Comparison of ENCODE assay signal across 8 cellular contexts in the genomic region with DNA sequence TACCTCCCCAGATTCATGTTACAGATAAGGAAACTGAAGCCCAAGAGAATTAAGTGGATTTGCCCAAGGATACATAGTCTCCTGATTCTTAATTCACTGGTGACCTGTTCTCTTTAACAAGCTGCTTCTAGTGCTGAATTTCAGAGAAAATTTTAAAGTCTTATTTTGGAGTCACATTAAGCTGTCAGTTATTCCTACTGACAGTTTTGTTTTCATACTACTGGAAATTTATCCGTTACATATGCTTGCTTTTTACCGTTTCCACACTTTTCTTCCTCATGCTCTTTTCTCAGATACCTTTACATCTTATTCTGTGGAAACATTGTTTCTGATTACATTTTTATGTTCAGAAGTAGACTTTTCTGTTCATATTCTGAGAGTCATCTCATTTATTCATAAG. TPM values are rescaled to one million over a fixed set of nuclear protein-coding genes. Genes with fewer than 3 reads are reported as not detected.
A peak's percentile ranks its signal among the peaks of the same experiment; 100 is the strongest.
DNase-seq lines count a peak whose midpoint lies in the region; ATAC-seq and TF ChIP-seq lines count a peak whose summit lies in the region.

No MANE protein-coding gene starts in this region.

- H3K27me3 ChIP-seq in BE2C, result no peaks in the 10 kb centered on the region

- peaks cover 5% of the 10 kb centered on the region for H3K4me1 ChIP-seq in BE2C

- no peaks in the 10 kb centered on the region; the same call in 1 of the 2 replicates for H3K36me3 ChIP-seq in BE2C

- H3K4me1 Mint-ChIP-seq in chondrocyte (ENCODE audit: low read depth), result peaks cover 43% of the 10 kb centered on the region
- H3K4me1 Mint-ChIP-seq in natural killer cell, result peaks cover 40 to 50% of the 10 kb centered on the region in 2 donors

- DNase-seq in BE2C (no peak), chondrocyte (ENCODE audit: low spot score) (no peak), natural killer cell (no peak), NCI-H2171 treated with DMSO at 0.1 percent for 48 hours (lab: John Stamatoyannopoulos, UW) (no peak), GM13977 (ENCODE audit: low spot score) (no peak), NCI-H524 (lab: John Stamatoyannopoulos, UW) (no peak)
- DNase-seq in Jurkat, Clone E6-1 (ENCODE audit: low read depth, low spot score), result no peak

- in situ Hi-C loops in GM13977 (cut with MboI; ENCODE audit: low pct_unique_long_range_greater_than_20kb, low sequenced_read_pairs, unreplicated experiment), result no loop called here

- TF ChIP-seq CTCF in BE2C (IDR thresholded peaks at IDR 0.05; ENCODE audit: low read depth, low read length) (no peak), chondrocyte (IDR thresholded peaks at IDR 0.05) (no peak), natural killer cell (IDR thresholded peaks at IDR 0.05) (no peak), GM13977 (IDR thresholded peaks at IDR 0.05; ENCODE audit: extremely low read depth, insufficient read depth, missing control alignments) (no peak)

- intact Hi-C loops in natural killer cell (cut with micrococcal nuclease), result loop anchor here (2.0 to 5.0 kb wide), 2 partner anchors 80 to 188 kb away; a partner anchor contains a TSS

- H3K36me3 Mint-ChIP-seq in chondrocyte (ENCODE audit: low read depth), result peaks cover 4% of the 10 kb centered on the region
- no peaks in the 10 kb centered on the region for H3K36me3 Mint-ChIP-seq in natural killer cell

- peak overlapping the region; percentile 89 for H3K4me3 Mint-ChIP-seq in chondrocyte (ENCODE audit: unreplicated experiment)
- peak overlapping the region; percentile 92 for H3K4me3 Mint-ChIP-seq in natural killer cell

- ATAC-seq in natural killer cell (no peak), GM18517 (IDR thresholded peaks at IDR 0.05; ENCODE audit: unreplicated experiment) (no peak)

- H3K27me3 Mint-ChIP-seq in chondrocyte (ENCODE audit: low read depth) (no peaks in the 10 kb centered on the region), natural killer cell (ENCODE audit: low read depth in 2 of 2) (no peaks in the 10 kb centered on the region)

- no peaks in the 10 kb centered on the region for H3K9me3 ChIP-seq in BE2C

- peak overlapping the region; percentile 99 for H3K4me3 ChIP-seq in BE2C (ENCODE audit: low read depth, low read length)
- H3K4me3 ChIP-seq in Jurkat, Clone E6-1 (ENCODE audit: low read length), result peak overlapping the region; percentile 90

- H3K9me3 Mint-ChIP-seq in chondrocyte (ENCODE audit: low read depth) (no peaks in the 10 kb centered on the region), natural killer cell (no peaks in the 10 kb centered on the region)

- H3K27ac Mint-ChIP-seq in chondrocyte (ENCODE audit: unreplicated experiment) (peak overlapping the region; percentile 88), natural killer cell (peak overlapping the region; percentile 90 to 97)

RNA-seq across cellular contexts. Expression of a gene that starts 1.3 kb away (rescaled TPM):
- polyA plus RNA-seq in BE2C (2012; ENCODE audit: insufficient read depth, insufficient read length, low read depth), result 66.7 TPM
- 19.3 TPM for polyA plus RNA-seq in Jurkat, Clone E6-1 (2012; ENCODE audit: insufficient read depth, insufficient read length)
- total RNA-seq in chondrocyte (30.8 to 32.8 TPM (median 32.3 TPM) in 3 replicates), natural killer cell (10 to 100 TPM; 27.1 to 40.0 (median 34.9) TPM)

RNA-seq across cellular contexts. Expression of a gene that starts 17.0 kb away (rescaled TPM):
- polyA plus RNA-seq in BE2C (2012; ENCODE audit: insufficient read depth, insufficient read length, low read depth), result 441 TPM
- 917 TPM for polyA plus RNA-seq in Jurkat, Clone E6-1 (2012; ENCODE audit: insufficient read depth, insufficient read length)
- total RNA-seq in chondrocyte (55.2 to 99.6 TPM (median 55.4 TPM) in 3 replicates), natural killer cell (10 to 100 TPM; 47.6 to 70.7 (median 50.7) TPM)

RNA-seq across cellular contexts. Expression of a gene that starts 17.5 kb away (rescaled TPM):
- polyA plus RNA-seq in BE2C (2012; ENCODE audit: insufficient read depth, insufficient read length, low read depth), result 331 TPM
- 804 TPM for polyA plus RNA-seq in Jurkat, Clone E6-1 (2012; ENCODE audit: insufficient read depth, insufficient read length)
- 149 to 195 TPM (median 152 TPM) in 3 replicates for total RNA-seq in chondrocyte
- 100 to 1,000 TPM in 2 of 3 donors, 10 to 100 TPM in 1; 79.7 to 130 (median 113) TPM for total RNA-seq in natural killer cell
